Comparison of ENCODE assay signal across 9 cellular contexts in the genomic region with DNA sequence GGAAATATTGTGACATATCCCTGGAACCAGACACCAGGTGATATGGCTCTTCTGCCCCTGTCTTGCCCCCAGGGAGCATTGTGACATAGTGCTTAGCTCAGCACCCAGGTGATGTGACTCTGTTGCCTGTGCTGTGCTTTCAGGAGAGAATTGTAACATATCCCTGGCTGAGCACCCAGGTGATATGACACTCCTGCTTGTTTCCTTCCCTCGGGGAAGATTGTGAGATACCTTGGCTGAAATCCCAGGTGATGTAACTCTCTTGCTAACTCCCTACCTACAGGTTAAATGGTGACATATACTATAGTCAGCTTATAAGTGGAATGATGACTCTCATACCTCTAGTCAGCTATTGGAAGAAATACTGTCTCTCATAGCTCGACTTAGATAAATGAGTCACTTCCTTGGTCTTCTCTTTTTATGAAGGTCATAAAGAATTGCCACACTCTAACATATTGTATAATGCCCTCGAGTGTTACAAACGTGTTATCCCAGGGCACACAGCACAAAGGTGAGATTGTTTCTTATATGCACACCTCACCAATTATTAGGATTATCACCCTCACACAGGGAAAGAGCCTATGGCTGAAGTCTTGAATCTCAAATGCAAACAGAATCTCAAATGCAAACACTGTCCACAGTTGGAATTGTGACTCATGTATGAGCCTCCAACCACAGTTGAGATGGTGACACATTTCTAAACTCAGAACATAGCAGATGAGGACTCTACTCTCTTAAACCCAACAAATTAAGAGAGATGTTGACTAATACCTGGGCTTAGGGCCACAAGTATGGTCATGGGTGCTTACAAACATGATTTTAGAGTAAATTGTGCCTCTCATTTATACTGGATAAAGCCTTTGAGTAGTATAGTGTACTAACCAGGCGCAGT. TPM values are rescaled to one million over a fixed set of nuclear protein-coding genes. Genes with fewer than 3 reads are reported as not detected.
A peak's percentile ranks its signal among the peaks of the same experiment; 100 is the strongest.
DNase-seq lines count a peak whose midpoint lies in the region; TF ChIP-seq lines count a peak whose summit lies in the region.
"Had no signal": no experiment of that assay in that cellular context is flagged by ENCODE, and none has a peak within 500 bp of the region (broad histone marks: within the 10 kb centered on the region; RNA-seq: fewer than 3 reads in every experiment).

No MANE protein-coding gene starts in this region.

- no peaks in the 10 kb centered on the region for H3K27me3 ChIP-seq in GM23248 (replicated peaks; ENCODE audit: insufficient read depth)
- no peaks in the 10 kb centered on the region for H3K27me3 ChIP-seq in neural progenitor cell
- H3K27me3 ChIP-seq: Peyer's patch had no signal

- H3K4me2 ChIP-seq in GM23248 (ENCODE audit: unreplicated experiment) (peak overlapping the region; percentile 21), neural progenitor cell (no peak overlapping the region)

- H3K4me1 ChIP-seq in GM23248 (ENCODE audit: insufficient read depth) = peaks cover 23% of the 10 kb centered on the region
- H3K4me1 ChIP-seq in neural progenitor cell = no peaks in the 10 kb centered on the region
- H3K4me1 ChIP-seq: Peyer's patch had no signal

- H3K4me3 Mint-ChIP-seq in T-helper 2 cell treated with Interferon-gamma antibody and Interleukin-4, amounts not matched to agents 5 μg/mL and 100 μg/mL, for 36 hours = no peak overlapping the region
- H3K4me3 Mint-ChIP-seq in neural progenitor cell = no peak overlapping the region

- no peak overlapping the region for H2AFZ ChIP-seq in GM23248
- no peak overlapping the region for H2AFZ ChIP-seq in neural progenitor cell (replicated peaks)

- H3K4me3 ChIP-seq in GM23248 (no peak overlapping the region; the same call in 1 of the 2 replicates), fibroblast of villous mesenchyme (ENCODE audit: low read depth, low read length) (no peak overlapping the region), neural progenitor cell (no peak overlapping the region)
- H3K4me3 ChIP-seq: Peyer's patch had no signal

- H3K27ac ChIP-seq in 22Rv1 (peak overlapping the region; percentile 55), GM23248 (peak overlapping the region; percentile 77), neural progenitor cell (no peak overlapping the region)

- H3F3A ChIP-seq in GM23248 (ENCODE audit: insufficient read depth) = peaks cover 41% of the 10 kb centered on the region
- H3F3A ChIP-seq in neural progenitor cell (ENCODE audit: low read depth) = no peaks in the 10 kb centered on the region

- DNase-seq in GM23248 (peak; percentile 94), fibroblast of villous mesenchyme (ENCODE audit: low read depth) (peak; percentile 59), NCI-H146 (lab: John Stamatoyannopoulos, UW) (no peak), DMS 273 (lab: John Stamatoyannopoulos, UW; ENCODE audit: unreplicated experiment) (no peak), NCI-H1436 (lab: John Stamatoyannopoulos, UW) (no peak), neural progenitor cell (ENCODE audit: low spot score) (no peak)
- DNase-seq in T-helper 2 cell treated with Interferon-gamma antibody and Interleukin-4, amounts not matched to agents 5 μg/mL and 100 μg/mL, for 36 hours (ENCODE audit: low spot score) = peak; percentile 35

- H3K9ac ChIP-seq in GM23248 (peak overlapping the region; percentile 50), neural progenitor cell (no peak overlapping the region)

- H3K36me3 ChIP-seq in GM23248 (ENCODE audit: low read depth) (peaks cover 19% of the 10 kb centered on the region; the same call in 1 of the 2 replicates), neural progenitor cell (no peaks in the 10 kb centered on the region)

- H3K4me1 Mint-ChIP-seq in T-helper 2 cell treated with Interferon-gamma antibody and Interleukin-4, amounts not matched to agents 5 μg/mL and 100 μg/mL, for 36 hours (ENCODE audit: low read depth) = peaks cover 9% of the 10 kb centered on the region
- no peaks in the 10 kb centered on the region for H3K4me1 Mint-ChIP-seq in neural progenitor cell

- 0 out of 2 replicates have a peak, but pooled peaks cover 3% of the 10 kb centered on the region for H4K20me1 ChIP-seq in GM23248 (ENCODE audit: insufficient read depth)
- H4K20me1 ChIP-seq in neural progenitor cell (ENCODE audit: low read depth) = peaks cover 6% of the 10 kb centered on the region

- peaks cover 79% of the 10 kb centered on the region for H3K36me3 Mint-ChIP-seq in T-helper 2 cell treated with Interferon-gamma antibody and Interleukin-4, amounts not matched to agents 5 μg/mL and 100 μg/mL, for 36 hours (ENCODE audit: low read depth)
- peaks cover 55% of the 10 kb centered on the region for H3K36me3 Mint-ChIP-seq in neural progenitor cell

- no peaks in the 10 kb centered on the region for H3K9me3 Mint-ChIP-seq in T-helper 2 cell treated with Interferon-gamma antibody and Interleukin-4, amounts not matched to agents 5 μg/mL and 100 μg/mL, for 36 hours
- no peaks in the 10 kb centered on the region for H3K9me3 Mint-ChIP-seq in neural progenitor cell

- in situ Hi-C loops in GM23248 (cut with MboI) = no loop called here

- H3K79me2 ChIP-seq in GM23248 (ENCODE audit: insufficient read depth) (no peaks in the 10 kb centered on the region), neural progenitor cell (ENCODE audit: low read depth) (no peaks in the 10 kb centered on the region)

- no peak for TF ChIP-seq CTCF in 22Rv1 (IDR thresholded peaks at IDR 0.05)
- TF ChIP-seq CTCF in fibroblast of villous mesenchyme (IDR thresholded peaks at IDR 0.05; ENCODE audit: insufficient read depth, low read depth, low read length) = no peak
- TF ChIP-seq CTCF in neural progenitor cell (IDR thresholded peaks at IDR 0.05) = no peak

- H3K9me3 ChIP-seq in GM23248 (ENCODE audit: low read depth) (no peaks in the 10 kb centered on the region), neural progenitor cell (ENCODE audit: low read depth) (no peaks in the 10 kb centered on the region)
- H3K9me3 ChIP-seq: Peyer's patch had no signal

- H3K9me2 ChIP-seq in GM23248 (ENCODE audit: insufficient read depth) = no peaks in the 10 kb centered on the region

- H3K27me3 Mint-ChIP-seq in T-helper 2 cell treated with Interferon-gamma antibody and Interleukin-4, amounts not matched to agents 5 μg/mL and 100 μg/mL, for 36 hours (ENCODE audit: low read depth) = no peaks in the 10 kb centered on the region
- H3K27me3 Mint-ChIP-seq in neural progenitor cell (ENCODE audit: insufficient read depth, low read depth) = no peaks in the 10 kb centered on the region

- WGBS in GM23248 (ENCODE audit: low coverage in 1 of 2, low lambda C conversion rate in 2 of 2, missing lambda C conversion rate in 2 of 2), 2 experiments = 21 to 23% methylated on average over 5 of the region's 5 CpGs

- peak overlapping the region; percentile 64 for H3K27ac Mint-ChIP-seq in T-helper 2 cell treated with Interferon-gamma antibody and Interleukin-4, amounts not matched to agents 5 μg/mL and 100 μg/mL, for 36 hours
- no peak overlapping the region for H3K27ac Mint-ChIP-seq in neural progenitor cell

RNA-seq across cellular contexts. Expression of gene ZNF254, which starts 32.7 kb away (rescaled TPM):
- 4.2 and 4.5 TPM in 2 replicates for total RNA-seq in GM23248 (2014; rRNA removed; shearing (Covaris generic))
- polyA plus RNA-seq in GM23248 (2016; fragmentation: Nextera tagmentation; extraction: Ambion mirVana) = 3.2 and 4.0 TPM in 2 replicates
- total RNA-seq in fibroblast of villous mesenchyme (15.5 TPM in 2 replicates), neural progenitor cell (ENCODE audit: low replicate concordance) (51.9 and 85.5 TPM in 2 replicates)

Comparison
In these comparisons a context has a peak if more than half of its experiments do, and no peak if none do; other contexts are left out.
1. DNase-seq: peak in GM23248 (single experiment), T-helper 2 cell treated with Interferon-gamma antibody and Interleukin-4, amounts not matched to agents 5 μg/mL and 100 μg/mL, for 36 hours (single experiment) and fibroblast of villous mesenchyme (single experiment); none in NCI-H146 (single experiment), DMS 273 (single experiment), NCI-H1436 (single experiment) and neural progenitor cell (single experiment).